28 cellular contexts compared by ENCODE assay signal in the genomic region with DNA sequence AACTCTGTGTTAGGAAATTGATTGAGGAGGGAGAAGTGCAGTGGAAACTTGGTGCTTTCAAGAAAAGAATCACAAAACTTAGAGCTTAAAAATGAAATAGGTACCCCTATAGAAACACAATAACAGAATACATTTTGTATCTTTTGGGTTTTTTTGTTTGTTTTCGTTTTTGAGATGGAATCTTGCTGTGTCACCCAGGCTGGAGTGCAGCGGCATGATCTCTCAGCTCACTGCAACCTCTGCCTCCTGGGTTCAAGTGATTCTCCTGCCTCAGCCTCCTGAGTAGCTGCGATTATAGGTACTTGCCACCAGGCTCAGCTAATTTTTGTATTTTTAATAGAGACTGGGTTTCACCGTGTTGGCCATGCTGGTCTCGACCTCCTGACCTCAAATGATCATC.
"Had no signal": no experiment of that assay in that cellular context is flagged by ENCODE, and none has a peak within 500 bp of the region (broad histone marks: within the 10 kb centered on the region; RNA-seq: fewer than 3 reads in every experiment).

No MANE protein-coding gene starts in this region.

- H3K27ac ChIP-seq: colonic mucosa, epithelial cell of prostate, esophagus squamous epithelium, gastrocnemius medialis, heart right ventricle, left lung, lower lobe of right lung had no signal

- H3K9me3 ChIP-seq: colonic mucosa, esophagus squamous epithelium, gastrocnemius medialis, heart right ventricle, left lung, lower lobe of right lung, mucosa of descending colon had no signal

- DNase-seq: colonic mucosa; cortex of kidney; effector CD8-positive, alpha-beta T cell; effector memory CD8-positive, alpha-beta T cell; endodermal cell; erythroblast; esophagus squamous epithelium; foreskin fibroblast; foreskin melanocyte; gastrocnemius medialis; glutamatergic neuron; head of caudate nucleus; heart right ventricle; hippocampal formation; left cardiac atrium; left lung; left ventricle myocardium superior; lower lobe of right lung; mesenchymal stem cell; mucosa of descending colon; naive B cell had no signal

- H3K9me3 Mint-ChIP-seq: dendritic cell treated with granulocyte-macrophage colony-stimulating factor and Interleukin-4, amounts not matched to agents 40 ng/mL and 50 ng/mL, for 4 days; effector memory CD8-positive, alpha-beta T cell; endodermal cell; mesothelial cell of epicardium; naive B cell had no signal

- H3K27me3 ChIP-seq: colonic mucosa, esophagus squamous epithelium, gastrocnemius medialis, heart right ventricle, left lung had no signal

- H3K4me3 ChIP-seq: colonic mucosa, esophagus squamous epithelium, gastrocnemius medialis, heart right ventricle, left lung, lower lobe of right lung, mucosa of descending colon had no signal

- H3K36me3 Mint-ChIP-seq: naive B cell had no signal

- H3K27ac Mint-ChIP-seq: dendritic cell treated with granulocyte-macrophage colony-stimulating factor and Interleukin-4, amounts not matched to agents 40 ng/mL and 50 ng/mL, for 4 days; effector memory CD8-positive, alpha-beta T cell; mesothelial cell of epicardium; naive B cell had no signal

- H3K36me3 ChIP-seq: colonic mucosa, gastrocnemius medialis, left lung, lower lobe of right lung had no signal

- H3K4me1 Mint-ChIP-seq: naive B cell had no signal

- FAIRE-seq: endometrium, islet of Langerhans, keratinocyte had no signal

- H3K27me3 Mint-ChIP-seq: dendritic cell treated with granulocyte-macrophage colony-stimulating factor and Interleukin-4, amounts not matched to agents 40 ng/mL and 50 ng/mL, for 4 days had no signal

- H3K4me1 ChIP-seq: colonic mucosa, esophagus squamous epithelium, gastrocnemius medialis, lower lobe of right lung had no signal

- H3K4me3 Mint-ChIP-seq: dendritic cell treated with granulocyte-macrophage colony-stimulating factor and Interleukin-4, amounts not matched to agents 40 ng/mL and 50 ng/mL, for 4 days; effector memory CD8-positive, alpha-beta T cell; endodermal cell; mesothelial cell of epicardium; naive B cell had no signal

- ATAC-seq: effector memory CD8-positive, alpha-beta T cell; esophagus mucosa; gastrocnemius medialis; heart right ventricle; left cardiac atrium; left lung; left ventricle myocardium superior; lower lobe of right lung; mucosa of descending colon had no signal
